Comparison of ENCODE assay signal across 22 cellular contexts in genomic region chr11:122995526-122995925, GRCh38. TPM values are rescaled to one million over a fixed set of nuclear protein-coding genes. Genes with fewer than 3 reads are reported as not detected.
DNase-seq lines count a peak whose midpoint lies in the region; ATAC-seq and TF ChIP-seq lines count a peak whose summit lies in the region.
"Had no signal": no experiment of that assay in that cellular context is flagged by ENCODE, and none has a peak within 500 bp of the region (broad histone marks: within the 10 kb centered on the region; RNA-seq: fewer than 3 reads in every experiment).

No MANE protein-coding gene starts in this region.

- no peaks in the 10 kb centered on the region for H3K36me3 ChIP-seq in WERI-Rb-1
- H3K36me3 ChIP-seq: BE2C, HAP-1 had no signal

- TF ChIP-seq CTCF in WERI-Rb-1 (IDR thresholded peaks at IDR 0.05; ENCODE audit: low read depth, low read length) = no peak

- no peak overlapping the region for H3K4me3 ChIP-seq in WERI-Rb-1 (ENCODE audit: low read depth, low read length)
- H3K4me3 ChIP-seq: GM23338, HAP-1 had no signal

- no peaks in the 10 kb centered on the region for H3K9me3 ChIP-seq in WERI-Rb-1 (ENCODE audit: severe bottlenecking)
- H3K9me3 ChIP-seq: BE2C, HAP-1 had no signal

- ATAC-seq in GM21515 (IDR thresholded peaks at IDR 0.05; ENCODE audit: unreplicated experiment) = no peak
- ATAC-seq: GM23338, Panc1 had no signal

- DNase-seq in NCI-H2227 (lab: John Stamatoyannopoulos, UW; ENCODE audit: unreplicated experiment) (peak; percentile 7), NCI-H2227 treated with DMSO at 0.1 percent for 48 hours (lab: John Stamatoyannopoulos, UW) (no peak), NCI-H524 (lab: John Stamatoyannopoulos, UW) (peak; percentile 43 to 75), WERI-Rb-1 (peak; percentile 23), ureter (ENCODE audit: low spot score) (peak; percentile 0), NCI-H2171 treated with DMSO at 0.1 percent for 48 hours (lab: John Stamatoyannopoulos, UW) (no peak)
- DNase-seq: BE2C, KG1, NCI-H1092, NCI-H146, NCI-H2081, NCI-H226, NCI-H510A treated with DMSO at 0.1 percent for 48 hours, T-helper 9 cell had no signal

- H3K27ac ChIP-seq in WERI-Rb-1 = no peak overlapping the region

- H3K27me3 ChIP-seq in WERI-Rb-1 (ENCODE audit: insufficient read depth, low read depth, severe bottlenecking) = no peaks in the 10 kb centered on the region

RNA-seq across cellular contexts. Expression of gene BSX, which starts 13.9 kb away (rescaled TPM):
- total RNA-seq in ureter = not detected
- total RNA-seq: A673; Daoy; GM23338; HT1080; T-helper 1 cell treated with Interleukin-12 subunit alpha and Interleukin-12 subunit beta and Interleukin-4 antibody, amounts not matched to agents 30 ng/mL and 1 ng/mL, for 36 hours had no signal

Comparison
In these comparisons a context has a peak if more than half of its experiments do, and no peak if none do; other contexts are left out.
1. DNase-seq: peak in NCI-H2227 (single experiment), NCI-H524 (2 of 2), WERI-Rb-1 (single experiment) and ureter (single experiment); none in NCI-H2227 treated with DMSO at 0.1 percent for 48 hours (single experiment) and NCI-H2171 treated with DMSO at 0.1 percent for 48 hours (single experiment).